Comparison of ENCODE assay signal across 16 cellular contexts in the genomic region with DNA sequence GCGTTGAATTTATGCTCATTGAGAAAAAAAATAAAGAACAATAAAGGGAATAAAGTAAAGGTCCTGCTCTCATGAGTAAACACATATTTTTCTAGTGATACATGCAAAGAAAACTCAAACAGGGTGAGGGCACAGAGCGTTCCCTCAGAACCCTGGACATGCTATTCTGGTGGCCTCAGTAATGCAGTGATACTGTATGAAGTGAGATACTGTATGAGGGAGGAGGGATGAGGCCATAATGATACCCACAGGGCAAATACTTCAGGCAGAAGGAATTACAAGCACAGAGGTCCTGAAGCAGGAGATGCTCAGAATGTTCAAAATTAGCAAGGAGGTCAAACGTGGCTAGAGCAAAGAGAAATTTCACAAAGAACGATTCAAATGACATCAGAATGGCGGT. TPM values are rescaled to one million over a fixed set of nuclear protein-coding genes. Genes with fewer than 3 reads are reported as not detected.
DNase-seq lines count a peak whose midpoint lies in the region; ATAC-seq and TF ChIP-seq lines count a peak whose summit lies in the region.
"Had no signal": no experiment of that assay in that cellular context is flagged by ENCODE, and none has a peak within 500 bp of the region (broad histone marks: within the 10 kb centered on the region; RNA-seq: fewer than 3 reads in every experiment).

No MANE protein-coding gene starts in this region.

- H3K4me1 Mint-ChIP-seq in brain, result peaks cover 57% of the 10 kb centered on the region

- WGBS in smooth muscle cell (ENCODE audit: low lambda C conversion rate), result 78% methylated on average over 5 of the region's 5 CpGs

- no peak overlapping the region for H3K4me3 ChIP-seq in smooth muscle cell
- H3K4me3 ChIP-seq: sigmoid colon had no signal

- H3K36me3 Mint-ChIP-seq in brain, result peaks cover 88% of the 10 kb centered on the region

- no peaks in the 10 kb centered on the region for H3K27me3 Mint-ChIP-seq in brain
- H3K27me3 Mint-ChIP-seq: dendritic cell treated with granulocyte-macrophage colony-stimulating factor and Interleukin-4, amounts not matched to agents 40 ng/mL and 50 ng/mL, for 4 days had no signal

- H3K79me2 ChIP-seq in smooth muscle cell (ENCODE audit: low read depth), result peaks cover 11% of the 10 kb centered on the region

- peaks cover 3 to 17% (median 10%) of the 10 kb centered on the region in 5 experiments for H3K9me3 Mint-ChIP-seq in brain

- DNase-seq in LHCN-M2 (ENCODE audit: low read depth) (peak; percentile 89), foreskin keratinocyte (peak; percentile 78 to 93), smooth muscle cell (lab: John Stamatoyannopoulos, UW; ENCODE audit: unreplicated experiment) (no peak), nucleus accumbens (lab: John Stamatoyannopoulos, UW) (no peak), DMS79 treated with DMSO at 0.1 percent for 48 hours (lab: John Stamatoyannopoulos, UW) (no peak)
- DNase-seq: activated CD4-positive, CD25-positive, alpha-beta regulatory T cell treated with anti-CD3 and anti-CD28 coated beads, Interleukin-2, amount 50 U/mL, for 72 hours; glutamatergic neuron; left colon; NCI-H2227 treated with DMSO at 0.1 percent for 48 hours; sigmoid colon; T-helper 1 cell had no signal

- H4K20me1 ChIP-seq in smooth muscle cell (ENCODE audit: low read depth), result peaks cover 19% of the 10 kb centered on the region

- H3K4me1 ChIP-seq in foreskin keratinocyte (peaks cover 57% of the 10 kb centered on the region), smooth muscle cell (ENCODE audit: low read depth) (peaks cover 15% of the 10 kb centered on the region)

- peak overlapping the region; percentile 90 for H3K27ac ChIP-seq in foreskin keratinocyte
- H3K27ac ChIP-seq in smooth muscle cell (ENCODE audit: low read depth), result peak overlapping the region; percentile 96
- H3K27ac ChIP-seq: sigmoid colon had no signal

- peak overlapping the region; percentile 51 for H3K9ac ChIP-seq in smooth muscle cell (ENCODE audit: low read depth)

- no peak for TF ChIP-seq CTCF in brain (conservative IDR thresholded peaks at IDR 0.05)
- TF ChIP-seq CTCF in foreskin keratinocyte (conservative IDR thresholded peaks at IDR 0.05), result no peak
- TF ChIP-seq CTCF in smooth muscle cell (IDR thresholded peaks at IDR 0.05; ENCODE audit: borderline replicate concordance, insufficient read depth, poor library complexity, severe bottlenecking), result no peak

- peak overlapping the region; percentile 4 to 85 (median 42) for H3K27ac Mint-ChIP-seq in brain
- H3K27ac Mint-ChIP-seq: dendritic cell treated with granulocyte-macrophage colony-stimulating factor and Interleukin-4, amounts not matched to agents 40 ng/mL and 50 ng/mL, for 4 days had no signal

- H3K4me3 Mint-ChIP-seq in brain, result no peak overlapping the region
- H3K4me3 Mint-ChIP-seq: dendritic cell treated with granulocyte-macrophage colony-stimulating factor and Interleukin-4, amounts not matched to agents 40 ng/mL and 50 ng/mL, for 4 days; nephron had no signal

- H3F3A ChIP-seq in smooth muscle cell (ENCODE audit: low read depth), result no peaks in the 10 kb centered on the region

- H3K9me3 ChIP-seq in smooth muscle cell (replicated peaks; ENCODE audit: low read depth), result no peaks in the 10 kb centered on the region
- H3K9me3 ChIP-seq: sigmoid colon had no signal

- ATAC-seq in foreskin keratinocyte (peak; percentile 29), HG02885 (IDR thresholded peaks at IDR 0.05; ENCODE audit: poor library complexity, unreplicated experiment) (no peak)
- ATAC-seq: left colon had no signal

- H3K36me3 ChIP-seq in smooth muscle cell (ENCODE audit: low read depth), result peaks cover 8% of the 10 kb centered on the region

- no peak overlapping the region for H3K4me2 ChIP-seq in smooth muscle cell

- H2AFZ ChIP-seq in smooth muscle cell (ENCODE audit: low read depth), result no peak overlapping the region

- no peaks in the 10 kb centered on the region for H3K27me3 ChIP-seq in foreskin keratinocyte
- H3K27me3 ChIP-seq in smooth muscle cell (ENCODE audit: low read depth), result no peaks in the 10 kb centered on the region
- H3K27me3 ChIP-seq: sigmoid colon had no signal

RNA-seq across cellular contexts. Expression of a gene that starts 28.4 kb away (rescaled TPM):
- under 0.01 TPM in 1 of 2 replicates, not detected in the other for total RNA-seq in LHCN-M2 (2014; rRNA removed)
- polyA plus RNA-seq in LHCN-M2 (2012), result not detected
- polyA plus RNA-seq in brain (ENCODE audit: insufficient read depth, low read depth, low replicate concordance), result not detected
- total RNA-seq in foreskin keratinocyte, result not detected in 2 replicates
- not detected in 2 replicates for polyA plus RNA-seq in foreskin keratinocyte
- not detected in 2 replicates for total RNA-seq in smooth muscle cell
- polyA plus RNA-seq in smooth muscle cell, result 13.5 and 20.4 TPM in 2 replicates
- total RNA-seq: left colon, sigmoid colon, subcutaneous adipose tissue had no signal
- polyA plus RNA-seq: sigmoid colon had no signal

Comparison
In these comparisons a context has a peak if more than half of its experiments do, and no peak if none do; other contexts are left out.
1. DNase-seq: peak in LHCN-M2 (single experiment) and foreskin keratinocyte (2 of 2); none in smooth muscle cell (single experiment), nucleus accumbens (0 of 56) and DMS79 treated with DMSO at 0.1 percent for 48 hours (single experiment).